ENCODE assay signal across 8 cellular contexts in the genomic region with DNA sequence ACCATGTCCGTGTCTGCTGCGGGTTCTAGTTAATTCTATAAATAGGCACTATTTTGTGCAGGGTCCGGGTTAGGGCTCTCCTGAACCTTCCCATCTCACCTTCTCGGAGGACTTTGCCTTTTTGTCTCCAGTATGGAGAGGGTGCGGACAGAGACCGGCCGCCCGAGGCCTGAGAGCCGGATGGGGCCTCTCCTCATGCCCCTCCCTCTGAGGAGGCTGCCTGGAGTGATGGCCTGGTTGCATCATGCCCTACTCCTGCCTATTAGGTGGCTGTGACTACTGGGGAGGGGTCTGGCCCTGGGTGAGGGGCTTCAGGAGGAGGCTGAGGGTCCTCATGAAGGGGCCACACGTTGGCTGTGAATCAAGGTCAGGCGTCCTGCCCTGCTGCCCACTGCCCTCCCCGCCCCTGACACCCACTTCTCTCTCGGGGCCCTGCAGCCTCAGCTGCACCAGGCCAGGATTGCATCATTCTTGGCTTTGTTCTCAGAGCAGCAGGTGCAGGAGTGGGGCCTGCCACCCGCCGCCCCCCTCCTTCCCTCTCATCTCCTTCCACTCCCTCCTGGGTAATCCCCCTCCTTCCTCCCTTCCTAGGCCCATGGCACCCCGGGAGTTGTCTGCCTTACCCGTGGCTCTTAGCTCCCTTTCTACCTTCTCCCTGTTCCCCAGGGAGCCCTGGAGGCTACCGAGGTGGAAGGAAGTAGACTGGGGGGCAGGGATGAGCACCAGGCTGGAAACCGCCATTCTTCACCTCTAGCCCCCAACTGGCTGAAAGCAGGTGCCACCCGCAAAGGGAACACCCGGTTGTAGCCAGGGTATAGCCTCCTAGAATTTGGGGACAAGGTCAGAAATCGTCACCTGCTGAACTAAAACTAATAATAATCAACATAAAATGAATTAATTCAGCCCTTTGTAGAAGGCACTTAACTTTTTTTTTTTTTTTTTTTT. TPM values are rescaled to one million over a fixed set of nuclear protein-coding genes. Genes with fewer than 3 reads are reported as not detected.
A peak's percentile ranks its signal among the peaks of the same experiment; 100 is the strongest.
DNase-seq lines count a peak whose midpoint lies in the region; ATAC-seq and TF ChIP-seq lines count a peak whose summit lies in the region.

No MANE protein-coding gene starts in this region.

- H3K4me3 ChIP-seq in cardiac fibroblast (replicated peaks in 1 of 2; ENCODE audit: low read depth in 2 of 2, low read length in 2 of 2) (peak overlapping the region in 1 of 2 donors; percentile 49), mucosa of descending colon (no peak overlapping the region)

- peaks cover 4% of the 10 kb centered on the region for H3K4me1 ChIP-seq in mucosa of descending colon (ENCODE audit: low read depth)

- TF ChIP-seq CTCF in cardiac fibroblast (IDR thresholded peaks at IDR 0.05; ENCODE audit: low read depth, low read length) (no peak), mucosa of descending colon (IDR thresholded peaks at IDR 0.05) (no peak)

- no peaks in the 10 kb centered on the region for H3K36me3 ChIP-seq in mucosa of descending colon (ENCODE audit: low read depth)

- in situ Hi-C loops in KBM-7 (cut with MboI; ENCODE audit: low pct_unique_long_range_greater_than_20kb, low sequenced_read_pairs): no loop called here

- ATAC-seq in mucosa of descending colon (peak; percentile 57), HG02763 (IDR thresholded peaks at IDR 0.05; ENCODE audit: unreplicated experiment) (no peak), HG02840 (IDR thresholded peaks at IDR 0.05; ENCODE audit: low FRiP score, unreplicated experiment) (no peak)

- intact Hi-C loops in mucosa of descending colon (cut with DNase I, micrococcal nuclease): loop anchor here in 1 of 2 donors (2.0 kb wide), 1 partner anchor 67 kb away; no protein-coding TSS in a partner anchor

- no peaks in the 10 kb centered on the region for H3K9me3 ChIP-seq in mucosa of descending colon

- peak; percentile 51 for DNase-seq in ELR (ENCODE audit: low read depth)
- peak; percentile 74 for DNase-seq in KBM-7
- DNase-seq in NOMO-1 treated with dmso at 0.1 percent for 144 hours (lab: John Stamatoyannopoulos, UW; ENCODE audit: unreplicated experiment): peak; percentile 53
- DNase-seq in cardiac fibroblast (ENCODE audit: low read depth in 2 of 2): peak; percentile 56 to 66
- no peak for DNase-seq in mucosa of descending colon
- no peak for DNase-seq in foreskin melanocyte

RNA-seq across cellular contexts. Expression of a gene that starts 12.7 kb away (rescaled TPM):
- 10 to 100 TPM in 2 of 3 donors, 1 to 10 TPM in 1; 6.1 to 44.6 (median 12.6) TPM for total RNA-seq in mucosa of descending colon

Comparison
In these comparisons a context has a peak if more than half of its experiments do, and no peak if none do; other contexts are left out.
1. DNase-seq: peak in ELR (single experiment), KBM-7 (single experiment), NOMO-1 treated with dmso at 0.1 percent for 144 hours (single experiment) and cardiac fibroblast (2 of 2); none in mucosa of descending colon (0 of 3) and foreskin melanocyte (single experiment).